16 cellular contexts compared by ENCODE assay signal in genomic region chr10:98694014-98694413, GRCh38.
DNase-seq lines count a peak whose midpoint lies in the region; ATAC-seq and TF ChIP-seq lines count a peak whose summit lies in the region.
"Had no signal": no experiment of that assay in that cellular context is flagged by ENCODE, and none has a peak within 500 bp of the region (broad histone marks: within the 10 kb centered on the region; RNA-seq: fewer than 3 reads in every experiment).

No MANE protein-coding gene starts in this region.

- DNase-seq in Right ventricle myocardium inferior (ENCODE audit: missing footprints) (no peak), cardiac septum (ENCODE audit: low spot score) (no peak), HT1080 (ENCODE audit: low read depth) (peak; percentile 5), vagina (ENCODE audit: extremely low spot score in 2 of 2) (no peak), suprapubic skin (ENCODE audit: low spot score in 2 of 2) (no peak)
- no peak for DNase-seq in activated naive CD4-positive, alpha-beta T cell (lab: John Stamatoyannopoulos, UW)
- DNase-seq: C1 segment of cervical spinal cord; NCI-H1417; NCI-H187 treated with DMSO at 0.1 percent for 48 hours; NCI-H446; NK-92 treated with Interleukin-12 subunit alpha and Interleukin-12 subunit beta, amount 100 ng/mL, for 24 hours; RPMI8226 had no signal

- intact Hi-C loops in Right ventricle myocardium inferior (cut with DNase I) (no loop called here), cardiac septum (cut with DNase I) (no loop called here), vagina (cut with DNase I) (no loop called here)

- TF ChIP-seq POLR2A in gastroesophageal sphincter (IDR thresholded peaks at IDR 0.05) (no peak), vagina (IDR thresholded peaks at IDR 0.05) (no peak), suprapubic skin (IDR thresholded peaks at IDR 0.05) (no peak)

- H3K4me3 ChIP-seq in gastroesophageal sphincter (no peak overlapping the region), vagina (no peak overlapping the region), suprapubic skin (no peak overlapping the region)
- H3K4me3 ChIP-seq: HAP-1, SJSA1 had no signal

- no peaks in the 10 kb centered on the region for H3K9me3 ChIP-seq in gastroesophageal sphincter
- H3K9me3 ChIP-seq in vagina = no peaks in the 10 kb centered on the region
- H3K9me3 ChIP-seq in suprapubic skin = no peaks in the 10 kb centered on the region
- H3K9me3 ChIP-seq: HAP-1, SJSA1 had no signal

- TF ChIP-seq EP300 in gastroesophageal sphincter (IDR thresholded peaks at IDR 0.05) = no peak
- TF ChIP-seq EP300 in suprapubic skin (IDR thresholded peaks at IDR 0.05) = no peak

- H3K27me3 ChIP-seq in gastroesophageal sphincter = no peaks in the 10 kb centered on the region
- H3K27me3 ChIP-seq in vagina = no peaks in the 10 kb centered on the region
- no peaks in the 10 kb centered on the region for H3K27me3 ChIP-seq in suprapubic skin
- H3K27me3 ChIP-seq: SJSA1 had no signal

- H3K27ac ChIP-seq in gastroesophageal sphincter = no peak overlapping the region
- H3K27ac ChIP-seq in vagina = peak overlapping the region; percentile 61
- no peak overlapping the region for H3K27ac ChIP-seq in suprapubic skin
- H3K27ac ChIP-seq: SJSA1 had no signal

- ATAC-seq in Right ventricle myocardium inferior (peak; percentile 69), gastroesophageal sphincter (peak; percentile 19), HG03025 (IDR thresholded peaks at IDR 0.05; ENCODE audit: low FRiP score, unreplicated experiment) (no peak)

- peaks cover 0 to 19% (median 0%) of the 10 kb centered on the region in 3 donors for H3K4me1 ChIP-seq in gastroesophageal sphincter
- peaks cover 16% of the 10 kb centered on the region for H3K4me1 ChIP-seq in vagina
- H3K4me1 ChIP-seq in suprapubic skin = no peaks in the 10 kb centered on the region
- H3K4me1 ChIP-seq: HAP-1, SJSA1 had no signal

- H3K36me3 ChIP-seq in gastroesophageal sphincter (no peaks in the 10 kb centered on the region), vagina (no peaks in the 10 kb centered on the region), suprapubic skin (no peaks in the 10 kb centered on the region)
- H3K36me3 ChIP-seq: HAP-1, SJSA1 had no signal

- 19% methylated on average over 2 of the region's 2 CpGs; no CpG with 5 or more reads in 1 of the 2 donors for WGBS in gastroesophageal sphincter (ENCODE audit: low coverage in 1 of 2), 2 donors
- WGBS in suprapubic skin = 55% methylated on average over 2 of the region's 2 CpGs

- no peak for TF ChIP-seq CTCF in gastroesophageal sphincter (IDR thresholded peaks at IDR 0.05)
- TF ChIP-seq CTCF in vagina (IDR thresholded peaks at IDR 0.05) = no peak
- TF ChIP-seq CTCF in suprapubic skin (IDR thresholded peaks at IDR 0.05) = no peak
